8 cellular contexts compared by ENCODE assay signal in the genomic region with DNA sequence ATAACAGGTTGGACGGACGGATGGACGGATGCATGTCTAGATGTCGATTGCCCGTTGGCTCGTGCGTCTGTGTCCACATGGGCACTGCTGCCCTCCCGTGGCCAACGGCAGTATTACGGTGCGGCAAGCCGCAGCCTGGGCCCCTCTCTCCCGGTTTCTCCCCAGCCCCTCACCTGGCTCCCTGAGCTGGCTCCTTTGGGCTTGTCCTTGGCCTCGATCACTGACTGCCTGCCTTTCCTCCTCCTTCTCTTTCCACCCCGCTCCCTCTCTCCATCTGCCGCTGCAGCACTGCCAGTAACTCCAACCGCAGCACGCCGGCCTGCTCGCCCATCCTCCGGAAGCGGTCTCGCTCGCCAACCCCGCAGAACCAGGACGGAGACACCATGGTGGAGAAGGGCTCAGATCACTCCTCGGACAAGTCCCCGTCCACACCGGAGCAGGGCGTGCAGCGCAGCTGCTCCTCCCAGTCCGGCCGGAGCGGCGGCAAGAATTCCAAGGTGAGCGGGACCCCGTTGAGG.
DNase-seq lines count a peak whose midpoint lies in the region; ATAC-seq and TF ChIP-seq lines count a peak whose summit lies in the region.

No MANE protein-coding gene starts in this region.

- H2AFZ ChIP-seq in H9 (ENCODE audit: low read length) = no peak overlapping the region

- H2BK15ac ChIP-seq in H9 (ENCODE audit: low read depth, low read length) = no peak overlapping the region

- no peaks in the 10 kb centered on the region for H3K79me2 ChIP-seq in H9 (ENCODE audit: insufficient read depth, low read length)

- no peak overlapping the region for H2BK5ac ChIP-seq in H9 (ENCODE audit: insufficient read length, low read length)

- no peak overlapping the region; the same call in 1 of the 2 replicates for H3K14ac ChIP-seq in H9 (ENCODE audit: insufficient read depth, low read length)

- H3K9ac ChIP-seq in H9 (ENCODE audit: extremely low read depth, insufficient read length, low read length) = no peak overlapping the region

- no peak overlapping the region for H3K27ac Mint-ChIP-seq in H9
- no peak overlapping the region for H3K27ac Mint-ChIP-seq in activated CD4-positive, alpha-beta T cell treated with anti-CD3 and anti-CD28 coated beads, Interleukin-2, amount 10 ng/mL, durations not matched to agents 24 days and 14 days

- peak; percentile 95 for DNase-seq in G401 (ENCODE audit: low spot score)
- peak; percentile 80 for DNase-seq in H9
- peak; percentile 4 for DNase-seq in NCI-H1694 (lab: John Stamatoyannopoulos, UW)
- DNase-seq in activated CD4-positive, alpha-beta T cell treated with anti-CD3 and anti-CD28 coated beads, Interleukin-2, amount 10 ng/mL, durations not matched to agents 24 days and 14 days = peak; percentile 90
- peak; percentile 93 for DNase-seq in cerebellar cortex (ENCODE audit: low spot score)
- peak in 1 of 2 donors; percentile 75 for DNase-seq in left colon
- peak in 2 of 3 donors; percentile 15 to 63 for DNase-seq in stimulated activated CD4-positive, alpha-beta T cell treated with anti-CD3 and anti-CD28 coated beads, TNF-alpha, amount 100 ng/mL, for 1 hour (ENCODE audit: low read depth in 3 of 3, low spot score in 1 of 3)
- DNase-seq in OCI-M2 (lab: John Stamatoyannopoulos, UW; ENCODE audit: unreplicated experiment) = no peak

- no peak overlapping the region for H4K8ac ChIP-seq in H9 (replicated peaks; ENCODE audit: insufficient read length, low read depth, low read length)

- no peak overlapping the region for H3K4me2 ChIP-seq in H9 (ENCODE audit: insufficient read depth, insufficient read length, low read length)

- H4K5ac ChIP-seq in H9 (ENCODE audit: insufficient read length, low read depth, low read length) = no peak overlapping the region

- no peaks in the 10 kb centered on the region for H4K20me1 ChIP-seq in H9 (ENCODE audit: control insufficient read depth, insufficient read depth, insufficient read length)

- in situ Hi-C loops in G401 (cut with HindIII; ENCODE audit: low sequenced_read_pairs) = no loop called here

- WGBS in H9 (ENCODE audit: extremely low coverage, insufficient read length, low lambda C conversion rate) = no CpG with 5 or more reads among the region's 37 CpGs

- H3K23me2 ChIP-seq in H9 (ENCODE audit: insufficient read length, low read depth, low read length, poor library complexity, severe bottlenecking) = no peaks in the 10 kb centered on the region

- H3K27me3 Mint-ChIP-seq in H9 (ENCODE audit: low read depth) = peaks cover 7% of the 10 kb centered on the region
- no peaks in the 10 kb centered on the region for H3K27me3 Mint-ChIP-seq in activated CD4-positive, alpha-beta T cell treated with anti-CD3 and anti-CD28 coated beads, Interleukin-2, amount 10 ng/mL, durations not matched to agents 24 days and 14 days

- 0 out of 2 replicates have a peak, but pooled peaks cover 2% of the 10 kb centered on the region for H3K4me1 ChIP-seq in H9 (ENCODE audit: insufficient read depth, low read length)

- no peak overlapping the region for H3K56ac ChIP-seq in H9 (ENCODE audit: insufficient read length, low read depth, low read length)

- H3T11ph ChIP-seq in H9 (ENCODE audit: low read length) = no peak overlapping the region

- no peaks in the 10 kb centered on the region for H3K9me3 Mint-ChIP-seq in H9
- H3K9me3 Mint-ChIP-seq in activated CD4-positive, alpha-beta T cell treated with anti-CD3 and anti-CD28 coated beads, Interleukin-2, amount 10 ng/mL, durations not matched to agents 24 days and 14 days = no peaks in the 10 kb centered on the region

- no peak overlapping the region for H3K23ac ChIP-seq in H9 (ENCODE audit: insufficient read length, low read depth, low read length)

- no peak overlapping the region for H3K4ac ChIP-seq in H9 (ENCODE audit: low read depth, low read length)

- no peaks in the 10 kb centered on the region for H3K9me3 ChIP-seq in H9 (ENCODE audit: control insufficient read depth, low read depth, low read length)

- H3K27me3 ChIP-seq in H9 (ENCODE audit: insufficient read depth, low read length) = no peaks in the 10 kb centered on the region

- no peak overlapping the region for H4K91ac ChIP-seq in H9 (ENCODE audit: insufficient read length, low read depth, low read length)

- no peak overlapping the region for H2AK5ac ChIP-seq in H9 (ENCODE audit: insufficient read length, low read length)

- H3K4me3 Mint-ChIP-seq in H9 = no peak overlapping the region
- H3K4me3 Mint-ChIP-seq in activated CD4-positive, alpha-beta T cell treated with anti-CD3 and anti-CD28 coated beads, Interleukin-2, amount 10 ng/mL, durations not matched to agents 24 days and 14 days = no peak overlapping the region

- H2BK120ac ChIP-seq in H9 (ENCODE audit: low read depth, low read length, poor library complexity, severe bottlenecking) = no peak overlapping the region

- H3K4me1 Mint-ChIP-seq in H9 = peaks cover 48 to 55% of the 10 kb centered on the region in 2 experiments
- H3K4me1 Mint-ChIP-seq in activated CD4-positive, alpha-beta T cell treated with anti-CD3 and anti-CD28 coated beads, Interleukin-2, amount 10 ng/mL, durations not matched to agents 24 days and 14 days = peaks cover 28% of the 10 kb centered on the region

- intact Hi-C loops in activated CD4-positive, alpha-beta T cell treated with anti-CD3 and anti-CD28 coated beads, Interleukin-2, amount 10 ng/mL, durations not matched to agents 24 days and 14 days (cut with micrococcal nuclease) = loop anchor here (2.0 kb wide), 1 partner anchor 66 kb away; no protein-coding TSS in a partner anchor
- intact Hi-C loops in left colon (cut with DNase I, micrococcal nuclease) = loop anchor here in 1 of 2 donors (5.0 kb wide), 1 partner anchor 65 kb away; no protein-coding TSS in a partner anchor

- peak; percentile 63 for ATAC-seq in left colon

- peaks cover 0 to 9% (median 0%) of the 10 kb centered on the region in 3 experiments; a peak in 5 of 7 replicates for H3K36me3 Mint-ChIP-seq in H9 (ENCODE audit: insufficient read depth in 1 of 3, low read depth in 3 of 3)
- peaks cover 23% of the 10 kb centered on the region for H3K36me3 Mint-ChIP-seq in activated CD4-positive, alpha-beta T cell treated with anti-CD3 and anti-CD28 coated beads, Interleukin-2, amount 10 ng/mL, durations not matched to agents 24 days and 14 days (ENCODE audit: low read depth)

- no peak overlapping the region for H2BK12ac ChIP-seq in H9 (ENCODE audit: insufficient read length, low read depth, low read length)

- peak; percentile 94 for TF ChIP-seq CTCF in H9 (conservative IDR thresholded peaks at IDR 0.05)

- no peaks in the 10 kb centered on the region for H3K79me1 ChIP-seq in H9 (ENCODE audit: insufficient read depth, low read depth, low read length, poor library complexity, severe bottlenecking)

- no peak overlapping the region for H3K18ac ChIP-seq in H9 (ENCODE audit: insufficient read length, low read depth, low read length)

- no peak overlapping the region for H2BK20ac ChIP-seq in H9 (ENCODE audit: low read depth, low read length, poor library complexity, severe bottlenecking)

- H3K27ac ChIP-seq in H9 (ENCODE audit: insufficient read length, low read depth, low read length) = no peak overlapping the region
